Comparison of ENCODE assay signal across 21 cellular contexts in the genomic region with DNA sequence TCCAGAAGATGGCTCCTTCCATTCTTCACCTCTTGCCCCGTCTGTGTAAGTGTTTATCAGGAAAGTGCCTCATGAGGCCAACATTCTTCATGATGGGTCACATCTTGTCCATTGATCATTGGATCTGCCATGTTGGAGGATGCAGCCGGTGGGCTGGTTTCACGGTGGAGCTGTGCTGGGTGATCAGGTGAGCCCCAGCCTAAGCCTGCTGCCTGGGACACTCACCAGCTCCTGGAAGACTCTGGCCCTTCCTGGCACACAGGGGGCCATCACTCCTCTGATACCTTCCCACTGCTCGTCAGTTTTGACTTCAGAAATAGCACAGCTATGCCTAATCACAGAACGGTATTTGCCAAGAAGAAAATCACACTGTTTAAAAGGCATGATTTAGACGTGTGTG. TPM values are rescaled to one million over a fixed set of nuclear protein-coding genes. Genes with fewer than 3 reads are reported as not detected.
"Had no signal": no experiment of that assay in that cellular context is flagged by ENCODE, and none has a peak within 500 bp of the region (broad histone marks: within the 10 kb centered on the region; RNA-seq: fewer than 3 reads in every experiment).

No MANE protein-coding gene starts in this region.

- H3K27ac Mint-ChIP-seq: activated B cell treated with CpG ODN at 0.5 μM for 24 hours, natural killer cell had no signal

- H3K27ac ChIP-seq: hepatocyte, ovary, psoas muscle, thoracic aorta had no signal

- H3K9me3 ChIP-seq: ovary, psoas muscle, thoracic aorta had no signal

- H2AFZ ChIP-seq: hepatocyte had no signal

- DNase-seq: activated B cell treated with CpG ODN at 0.5 μM for 24 hours; activated CD4-positive, alpha-beta T cell treated with anti-CD3 and anti-CD28 coated beads, Interleukin-2, amount 10 ng/mL, durations not matched to agents 7 days and 5 days; activated effector memory CD4-positive, alpha-beta T cell treated with Interleukin-2 at 50 U/mL for 16 hours; anterior cingulate cortex; caudate nucleus; foreskin fibroblast; left cardiac atrium; mesenchymal stem cell; natural killer cell; ovary; psoas muscle; right cardiac atrium; stimulated activated CD4-positive, alpha-beta T cell treated with anti-CD3 and anti-CD28 coated beads, Interleukin-15, amount 100 ng/mL, for 24 hours; stimulated activated CD4-positive, alpha-beta T cell treated with anti-CD3 and anti-CD28 coated beads, Interleukin-2, amount 100 ng/mL, for 48 hours; SW 1271 had no signal

- H3K4me2 ChIP-seq: hepatocyte had no signal

- ATAC-seq: left cardiac atrium, natural killer cell, psoas muscle, right cardiac atrium had no signal

- H3K36me3 ChIP-seq: ovary, thoracic aorta had no signal

- H3K4me3 ChIP-seq: hepatocyte, ovary, psoas muscle, thoracic aorta had no signal

- H3K4me1 ChIP-seq: psoas muscle had no signal

- H3K79me2 ChIP-seq: hepatocyte had no signal

- H3K9me3 Mint-ChIP-seq: activated CD4-positive, alpha-beta T cell treated with anti-CD3 and anti-CD28 coated beads, Interleukin-2, amount 10 ng/mL, durations not matched to agents 7 days and 5 days; natural killer cell had no signal

- H3K27me3 ChIP-seq: hepatocyte, ovary had no signal

- H3K36me3 Mint-ChIP-seq: brain, natural killer cell had no signal

- H3K4me3 Mint-ChIP-seq: activated B cell treated with CpG ODN at 0.5 μM for 24 hours; activated CD4-positive, alpha-beta T cell treated with anti-CD3 and anti-CD28 coated beads, Interleukin-2, amount 10 ng/mL, durations not matched to agents 7 days and 5 days; natural killer cell had no signal

- H3K4me1 Mint-ChIP-seq: brain had no signal

- H3K27me3 Mint-ChIP-seq: activated CD4-positive, alpha-beta T cell treated with anti-CD3 and anti-CD28 coated beads, Interleukin-2, amount 10 ng/mL, durations not matched to agents 7 days and 5 days had no signal

RNA-seq across cellular contexts. Expression of gene UBASH3A, which starts 38.3 kb away (rescaled TPM):
- total RNA-seq: activated B cell treated with CpG ODN at 0.5 μM for 24 hours, dermis microvascular lymphatic vessel endothelial cell, glomerular endothelial cell, hepatocyte had no signal
- polyA plus RNA-seq: hepatocyte had no signal

RNA-seq across cellular contexts. Expression of gene TMPRSS3, which starts 46.1 kb away (rescaled TPM):
- total RNA-seq: activated B cell treated with CpG ODN at 0.5 μM for 24 hours, glomerular endothelial cell, right cardiac atrium, skeletal muscle tissue, thoracic aorta had no signal
- polyA plus RNA-seq: psoas muscle, right cardiac atrium had no signal

RNA-seq across cellular contexts. Expression of gene RSPH1, which starts 54.1 kb away (rescaled TPM):
- total RNA-seq: activated CD4-positive, alpha-beta T cell treated with anti-CD3 and anti-CD28 coated beads, Interleukin-2, amount 10 ng/mL, durations not matched to agents 7 days and 5 days; dermis microvascular lymphatic vessel endothelial cell; glomerular endothelial cell; left cardiac atrium; right cardiac atrium; skeletal muscle tissue had no signal
- polyA plus RNA-seq: right cardiac atrium had no signal
